11 cellular contexts compared by ENCODE assay signal in genomic region chr5:38780950-38781349, GRCh38.
DNase-seq lines count a peak whose midpoint lies in the region; ATAC-seq, FAIRE-seq and TF ChIP-seq lines count a peak whose summit lies in the region.
"Had no signal": no experiment of that assay in that cellular context is flagged by ENCODE, and none has a peak within 500 bp of the region (broad histone marks: within the 10 kb centered on the region; RNA-seq: fewer than 3 reads in every experiment).

No MANE protein-coding gene starts in this region.

- no peak overlapping the region for H3K4me3 Mint-ChIP-seq in activated CD4-positive, alpha-beta memory T cell treated with anti-CD3 and anti-CD28 coated beads, Interleukin-2, amount 10 ng/mL, durations not matched to agents 7 days and 5 days

- H3K27me3 ChIP-seq in AG04450 (ENCODE audit: control insufficient read depth, insufficient read depth, low read length) (no peaks in the 10 kb centered on the region), lower lobe of right lung (ENCODE audit: low read depth) (no peaks in the 10 kb centered on the region)
- H3K27me3 ChIP-seq: vagina had no signal

- no peaks in the 10 kb centered on the region for H3K36me3 Mint-ChIP-seq in activated CD4-positive, alpha-beta memory T cell treated with anti-CD3 and anti-CD28 coated beads, Interleukin-2, amount 10 ng/mL, durations not matched to agents 7 days and 5 days (ENCODE audit: low read depth)

- TF ChIP-seq POLR2A in GM12891 (IDR thresholded peaks at IDR 0.05; ENCODE audit: low read depth, low read length) = no peak

- H3K4me3 ChIP-seq in AG04450 (ENCODE audit: low read depth, low read length) (no peak overlapping the region), cardiac fibroblast (replicated peaks in 1 of 2; ENCODE audit: low read depth in 2 of 2, low read length in 2 of 2) (no peak overlapping the region), lower lobe of right lung (no peak overlapping the region)
- H3K4me3 ChIP-seq: vagina had no signal

- peaks cover under 1% of the 10 kb centered on the region for H3K9me3 Mint-ChIP-seq in activated CD4-positive, alpha-beta memory T cell treated with anti-CD3 and anti-CD28 coated beads, Interleukin-2, amount 10 ng/mL, durations not matched to agents 7 days and 5 days

- no peak for FAIRE-seq in GM12891 (lab: Jason Lieb, UNC)
- FAIRE-seq: G401.6 had no signal

- intact Hi-C loops in lower lobe of right lung (cut with DNase I) = no loop called here

- CTCF ChIA-PET in AG04450 (lab: Charles Lee) = interaction anchor here (1.3 to 1.9 kb wide), 6 partner anchors 14 to 339 kb away, joined by 3 to 9 read pairs (median 6); no protein-coding TSS in a partner anchor
- CTCF ChIA-PET in activated CD4-positive, alpha-beta memory T cell treated with anti-CD3 and anti-CD28 coated beads, Interleukin-2, amount 10 ng/mL, durations not matched to agents 7 days and 5 days (lab: Charles Lee) = no interaction called here

- H3K4me1 Mint-ChIP-seq in activated CD4-positive, alpha-beta memory T cell treated with anti-CD3 and anti-CD28 coated beads, Interleukin-2, amount 10 ng/mL, durations not matched to agents 7 days and 5 days = peaks cover 5% of the 10 kb centered on the region

- H3K4me1 ChIP-seq in lower lobe of right lung = peaks cover 51% of the 10 kb centered on the region

- POLR2A ChIA-PET in AG04450 (lab: Yijun Ruan, JAX) = interaction anchor here (1.6 kb wide), 1 partner anchor 16 kb away, joined by 6 read pairs; no protein-coding TSS in a partner anchor
- POLR2A ChIA-PET in activated CD4-positive, alpha-beta memory T cell treated with anti-CD3 and anti-CD28 coated beads, Interleukin-2, amount 10 ng/mL, durations not matched to agents 7 days and 5 days (lab: Charles Lee) = no interaction called here

- peak; percentile 19 to 46 for ATAC-seq in lower lobe of right lung

- no peak overlapping the region for H3K27ac Mint-ChIP-seq in activated CD4-positive, alpha-beta memory T cell treated with anti-CD3 and anti-CD28 coated beads, Interleukin-2, amount 10 ng/mL, durations not matched to agents 7 days and 5 days

- peaks cover 9% of the 10 kb centered on the region for H3K27me3 Mint-ChIP-seq in activated CD4-positive, alpha-beta memory T cell treated with anti-CD3 and anti-CD28 coated beads, Interleukin-2, amount 10 ng/mL, durations not matched to agents 7 days and 5 days

- TF ChIP-seq CTCF in AG04450 (IDR thresholded peaks at IDR 0.05; ENCODE audit: low read depth, low read length) (peak; percentile 47), cardiac fibroblast (IDR thresholded peaks at IDR 0.05; ENCODE audit: low read depth, low read length) (peak; percentile 59), lower lobe of right lung (IDR thresholded peaks at IDR 0.05) (peak; percentile 29)

- H3K36me3 ChIP-seq in lower lobe of right lung = no peaks in the 10 kb centered on the region
- H3K36me3 ChIP-seq: vagina had no signal

- H3K9me3 ChIP-seq in AG04450 (ENCODE audit: control insufficient read depth, insufficient read depth, low read length) (no peaks in the 10 kb centered on the region), lower lobe of right lung (no peaks in the 10 kb centered on the region)
- H3K9me3 ChIP-seq: vagina had no signal

- DNase-seq in AG04450 (ENCODE audit: low read depth, low spot score) (peak; percentile 48), NCI-H1105 (lab: John Stamatoyannopoulos, UW) (peak; percentile 2), cardiac fibroblast (ENCODE audit: low read depth in 2 of 2) (peak; percentile 89 to 95), lower lobe of right lung (no peak), GM12891 (ENCODE audit: insufficient read length, low spot score) (no peak), COLO668 (lab: John Stamatoyannopoulos, UW; ENCODE audit: unreplicated experiment) (no peak), germinal center (ENCODE audit: low spot score) (no peak)
- DNase-seq in activated CD4-positive, alpha-beta memory T cell treated with anti-CD3 and anti-CD28 coated beads, Interleukin-2, amount 10 ng/mL, durations not matched to agents 7 days and 5 days = no peak
- DNase-seq: amniotic stem cell had no signal

- H3K27ac ChIP-seq in AG04450 (ENCODE audit: low read depth, low read length) (no peak overlapping the region), lower lobe of right lung (no peak overlapping the region)
- H3K27ac ChIP-seq: vagina had no signal

TF ChIP-seq in GM12891, 5 proteins besides CTCF, POLR2A, EP300 and RAD21:
- TF ChIP-seq SPI1 (IDR thresholded peaks at IDR 0.05; ENCODE audit: low read depth, low read length) (no peak), PAX5 (IDR thresholded peaks at IDR 0.05; ENCODE audit: insufficient read depth, low read length, severe bottlenecking) (no peak)

Comparison
In these comparisons a context has a peak if more than half of its experiments do, and no peak if none do; other contexts are left out.
1. DNase-seq: peak in AG04450 (single experiment), NCI-H1105 (single experiment) and cardiac fibroblast (2 of 2); none in lower lobe of right lung (single experiment), activated CD4-positive, alpha-beta memory T cell treated with anti-CD3 and anti-CD28 coated beads, Interleukin-2, amount 10 ng/mL, durations not matched to agents 7 days and 5 days (single experiment), GM12891 (single experiment), COLO668 (single experiment) and germinal center (single experiment).
2. Peak in every context shown above with its lines, with median percentiles within 50 percentile points of each other: CTCF ChIP-seq.